In genomic region chr19:14603990-14604387, GRCh38 we compare ENCODE assay signal across 13 cellular contexts. TPM values are rescaled to one million over a fixed set of nuclear protein-coding genes. Genes with fewer than 3 reads are reported as not detected.
DNase-seq lines count a peak whose midpoint lies in the region; ATAC-seq, FAIRE-seq and TF ChIP-seq lines count a peak whose summit lies in the region.
"Had no signal": no experiment of that assay in that cellular context is flagged by ENCODE, and none has a peak within 500 bp of the region (broad histone marks: within the 10 kb centered on the region; RNA-seq: fewer than 3 reads in every experiment).

No MANE protein-coding gene starts in this region.

- WGBS in GM12878 (ENCODE audit: insufficient coverage, insufficient replicate concordance, low lambda C conversion rate, missing lambda C conversion rate) = 0% methylated on average over 2 of the region's 2 CpGs

- POLR2A ChIA-PET in GM12878 (lab: Charles Lee) = interaction anchor here (1.1 to 2.5 kb wide), 7 partner anchors 9 to 86 kb away, joined by 4 to 11 read pairs (median 5); partner anchors contain the start of gene ZNF333

- CTCF ChIA-PET in GM12878 (lab: Yijun Ruan, JAX) = interaction anchor here (0.6 to 5.6 kb wide), 9 partner anchors 8 to 83 kb away, joined by 3 to 39 read pairs (median 5); partner anchors contain the start of gene NDUFB7

- H4K20me1 ChIP-seq in GM12878 (ENCODE audit: control insufficient read depth, insufficient read depth) = no peaks in the 10 kb centered on the region

- peak overlapping the region; percentile 79 for H3K4me2 ChIP-seq in GM12878 (ENCODE audit: control insufficient read depth, insufficient read depth)

- intact Hi-C loops in GM12878 (cut with micrococcal nuclease; ENCODE audit: unreplicated experiment) = loop anchor here (2.0 kb wide), 1 partner anchor 21 kb away; the partner anchor contains the start of gene CLEC17A
- intact Hi-C loops in breast epithelium (cut with DNase I; ENCODE audit: low total_unique reads) = no loop called here

- H3K4me1 ChIP-seq in GM12878 (ENCODE audit: control insufficient read depth, insufficient read depth, low read length) (peaks cover 36% of the 10 kb centered on the region), breast epithelium (no peaks in the 10 kb centered on the region)

- H3K36me3 ChIP-seq in GM12878 (ENCODE audit: control insufficient read depth in 2 of 2, insufficient read depth in 2 of 2, low read length in 1 of 2) = peaks cover 9 to 27% of the 10 kb centered on the region in 2 experiments
- H3K36me3 ChIP-seq in breast epithelium = no peaks in the 10 kb centered on the region
- H3K36me3 ChIP-seq: MG63 had no signal

- RAD21 ChIA-PET in GM12878 (lab: Charles Lee; ENCODE audit: unreplicated experiment) = interaction anchor here (1.4 to 6.0 kb wide), 7 partner anchors 9 to 85 kb away, joined by 6 to 38 read pairs (median 10); partner anchors contain the start of gene ZNF333

- FAIRE-seq in GM12878 (lab: Jason Lieb, UNC) = peak; percentile 89
- FAIRE-seq: endometrium had no signal

- peaks cover 7% of the 10 kb centered on the region; the same call in 2 of the 3 replicates for H3K9me3 ChIP-seq in GM12878 (replicated peaks; ENCODE audit: control insufficient read depth, insufficient read depth, low read length)
- peaks cover 0 to 3% of the 10 kb centered on the region in 2 donors for H3K9me3 ChIP-seq in breast epithelium
- H3K9me3 ChIP-seq: MG63 had no signal

- in situ Hi-C loops in GM12878 (cut with MboI) = no loop called here

- no peak for TF ChIP-seq RAD21 in GM12878 (IDR thresholded peaks at IDR 0.05; ENCODE audit: insufficient read depth, low read depth, low read length)

- ATAC-seq in GM18511 (IDR thresholded peaks at IDR 0.05; ENCODE audit: unreplicated experiment) (peak; percentile 68), GM21367 (IDR thresholded peaks at IDR 0.05; ENCODE audit: unreplicated experiment) (peak; percentile 61), HG03103 (IDR thresholded peaks at IDR 0.05; ENCODE audit: low read depth, unreplicated experiment) (peak; percentile 56), GM12878 (peak; percentile 97), HG03039 (IDR thresholded peaks at IDR 0.05; ENCODE audit: unreplicated experiment) (no peak)
- ATAC-seq: HCT116 had no signal

- H3K9ac ChIP-seq in GM12878 (ENCODE audit: control insufficient read depth, insufficient read depth, low read length) = peak overlapping the region; percentile 60

- no peak overlapping the region for H2AFZ ChIP-seq in GM12878 (ENCODE audit: control insufficient read depth, low read depth, low read length)

- H3K27me3 ChIP-seq in GM12878 (replicated peaks in 1 of 2; ENCODE audit: control insufficient read depth in 2 of 2, insufficient read depth in 2 of 2, low read length in 1 of 2) (no peaks in the 10 kb centered on the region), breast epithelium (no peaks in the 10 kb centered on the region)
- H3K27me3 ChIP-seq: MG63 had no signal

- no TSS peak for BruUV-seq in GM12878 (replicated peaks; lab: Mats Ljungman, UMichigan)

- no peak for TF ChIP-seq CTCF in GM12878 (IDR thresholded peaks at IDR 0.05 in 2 of 3, conservative IDR thresholded peaks at IDR 0.05 in 1 of 3; ENCODE audit: control insufficient read depth in 2 of 3, extremely low read depth in 1 of 3, insufficient read depth in 1 of 3, low read depth in 3 of 3, low read length in 3 of 3)
- TF ChIP-seq CTCF in breast epithelium (IDR thresholded peaks at IDR 0.05) = no peak

- TF ChIP-seq POLR2A in GM12878 (IDR thresholded peaks at IDR 0.05; ENCODE audit: low read depth, low read length) = peak; percentile 38; the same call in 1 of the 2 replicates
- TF ChIP-seq POLR2A in breast epithelium (IDR thresholded peaks at IDR 0.05) = no peak

- H3K79me2 ChIP-seq in GM12878 (ENCODE audit: control insufficient read depth, insufficient read depth, low read length) = no peaks in the 10 kb centered on the region

- H3K27ac ChIP-seq in GM12878 (ENCODE audit: control insufficient read depth, insufficient read depth) (peak overlapping the region; percentile 89), breast epithelium (no peak overlapping the region)

- peak in 1 of 2 experiments; percentile 53; a peak in 1 of 4 replicates for TF ChIP-seq EP300 in GM12878 (IDR thresholded peaks at IDR 0.05; ENCODE audit: borderline replicate concordance in 1 of 2, control insufficient read depth in 1 of 2, low read depth in 2 of 2, low read length in 2 of 2)

- DNase-seq in GM12878 (ENCODE audit: low read depth, low spot score) (peak; percentile 84), breast epithelium (ENCODE audit: low spot score in 2 of 2) (no peak), NCI-H146 treated with DMSO at 0.1 percent for 48 hours (lab: John Stamatoyannopoulos, UW; ENCODE audit: unreplicated experiment) (no peak)
- DNase-seq in stimulated activated CD8-positive, alpha-beta memory T cell treated with anti-CD3 and anti-CD28 coated beads, Interleukin-4, amount 100 ng/mL, for 48 hours = no peak
- DNase-seq: activated naive CD8-positive, alpha-beta T cell treated with anti-CD3 and anti-CD28 coated beads, Interleukin-2, amount 10 ng/mL, durations not matched to agents 7 days and 5 days; MG63 had no signal

- H3K4me3 ChIP-seq in GM12878 = 0 out of 2 replicates have a peak overlapping the region, but pooled peaks have one; percentile 17
- H3K4me3 ChIP-seq in breast epithelium = no peak overlapping the region
- H3K4me3 ChIP-seq: MG63 had no signal

- SMC1A ChIA-PET in GM12878 (lab: Charles Lee; ENCODE audit: uncharacterized antibody, unreplicated experiment) = interaction anchor here (0.7 to 5.0 kb wide), 9 partner anchors 10 to 86 kb away, joined by 3 to 63 read pairs (median 7); partner anchors contain the start of genes NDUFB7 and ZNF333

TF ChIP-seq in GM12878, 131 proteins besides CTCF, POLR2A, EP300 and RAD21 (continues in another document):
- no peak for TF ChIP-seq PBX3 (IDR thresholded peaks at IDR 0.05; ENCODE audit: insufficient replicate concordance, low read depth, low read length)
- TF ChIP-seq TBL1XR1 (IDR thresholded peaks at IDR 0.05; ENCODE audit: low read depth, low read length) = 0 out of 2 replicates have a peak, but pooled peaks have one; percentile 70
- no peak for TF ChIP-seq TCF7 (IDR thresholded peaks at IDR 0.05; ENCODE audit: borderline replicate concordance)
- no peak; the same call in 1 of the 2 replicates for TF ChIP-seq RCOR1 (conservative IDR thresholded peaks at IDR 0.05; ENCODE audit: low read depth, low read length)

RNA-seq across cellular contexts. Expression of gene CLEC17A, which starts 21.1 kb away (rescaled TPM):
- total RNA-seq in GM12878 (2013; cell fraction: nucleolus; rRNA removed) = 178 and 204 TPM in 2 replicates
- 124 and 147 TPM in 2 replicates for total RNA-seq in GM12878 (2014; rRNA removed)
- 109 and 116 TPM in 2 replicates for total RNA-seq in GM12878 (2014; rRNA removed; fragmentation: Illumina TruSeq; extraction: Trizol)
- total RNA-seq in GM12878 (2021) = 99.0 and 105 TPM in 2 replicates
- polyA plus RNA-seq in GM12878 (2011; ENCODE audit: low read depth) = 43.1 TPM
- polyA plus RNA-seq in GM12878 (2011; rRNA removed) = 92.7 and 131 TPM in 2 replicates
- polyA plus RNA-seq in GM12878 (2011; cell fraction: cytosol; rRNA removed) = 118 and 151 TPM in 2 replicates
- 93.3 and 106 TPM in 2 replicates for polyA plus RNA-seq in GM12878 (2011; cell fraction: nucleus; rRNA removed)
- polyA plus RNA-seq in GM12878 (2012) = 48.7 and 56.3 TPM in 2 replicates
- 95.7 and 106 TPM in 2 replicates for polyA plus RNA-seq in GM12878 (2014; fragmentation: Illumina TruSeq; extraction: Trizol)
- polyA plus RNA-seq in GM12878 (2014; fragmentation: Nextera tagmentation; extraction: Ambion mirVana) = 10 to 100 TPM; 12.9 to 14.9 TPM
- 101 and 102 TPM in 2 replicates for polyA plus RNA-seq in GM12878 (2014; rRNA removed)
- polyA plus RNA-seq in GM12878 (2016; fragmentation: Nextera tagmentation; extraction: Ambion mirVana) = 10 to 100 TPM; 46.4 to 54.3 TPM
- polyA minus RNA-seq in GM12878 (2011; rRNA and poly(A)+ RNA removed) = 215 and 263 TPM in 2 replicates
- 40.0 and 52.2 TPM in 2 replicates for polyA minus RNA-seq in GM12878 (2011; cell fraction: cytosol; rRNA and poly(A)+ RNA removed)
- polyA minus RNA-seq in GM12878 (2011; cell fraction: nucleus; rRNA and poly(A)+ RNA removed) = 30.3 and 34.0 TPM in 2 replicates
- not detected for total RNA-seq in breast epithelium
- total RNA-seq: myocyte had no signal

RNA-seq across cellular contexts. Expression of gene NDUFB7, which starts 32.1 kb away (rescaled TPM):
- 10.7 and 13.1 TPM in 2 replicates for total RNA-seq in GM12878 (2013; cell fraction: nucleolus; rRNA removed)
- total RNA-seq in GM12878 (2014; rRNA removed) = 366 and 434 TPM in 2 replicates
- 76.1 and 95.5 TPM in 2 replicates for total RNA-seq in GM12878 (2014; rRNA removed; fragmentation: Illumina TruSeq; extraction: Trizol)
- 220 and 223 TPM in 2 replicates for total RNA-seq in GM12878 (2021)
- polyA plus RNA-seq in GM12878 (2011; ENCODE audit: low read depth) = 28.6 TPM
- 36.6 and 145 TPM in 2 replicates for polyA plus RNA-seq in GM12878 (2011; rRNA removed)
- 315 and 605 TPM in 2 replicates for polyA plus RNA-seq in GM12878 (2011; cell fraction: cytosol; rRNA removed)
- 183 and 221 TPM in 2 replicates for polyA plus RNA-seq in GM12878 (2011; cell fraction: nucleus; rRNA removed)
- 141 and 142 TPM in 2 replicates for polyA plus RNA-seq in GM12878 (2012)
- polyA plus RNA-seq in GM12878 (2014; fragmentation: Illumina TruSeq; extraction: Trizol) = 1.2 and 20.2 TPM in 2 replicates
- 10 to 100 TPM; 14.6 to 72.4 TPM for polyA plus RNA-seq in GM12878 (2014; fragmentation: Nextera tagmentation; extraction: Ambion mirVana)
- 480 and 530 TPM in 2 replicates for polyA plus RNA-seq in GM12878 (2014; rRNA removed)
- polyA plus RNA-seq in GM12878 (2016; fragmentation: Nextera tagmentation; extraction: Ambion mirVana) = 100 to 1,000 TPM; 415 to 425 TPM
- polyA minus RNA-seq in GM12878 (2011; rRNA and poly(A)+ RNA removed) = 30.6 and 79.5 TPM in 2 replicates
- polyA minus RNA-seq in GM12878 (2011; cell fraction: cytosol; rRNA and poly(A)+ RNA removed) = 49.7 and 52.9 TPM in 2 replicates
- 19.3 and 21.0 TPM in 2 replicates for polyA minus RNA-seq in GM12878 (2011; cell fraction: nucleus; rRNA and poly(A)+ RNA removed)
- total RNA-seq in breast epithelium = 100 to 1,000 TPM; 283 to 388 (median 299) TPM

Comparison
In these comparisons a context has a peak if more than half of its experiments do, and no peak if none do; other contexts are left out.
1. RNA of gene CLEC17A, which starts 21.1 kb away (total RNA-seq): 99.0 to 204 TPM in GM12878; not detected in breast epithelium; every median in the first group is over 10 times any median in the second.